9 cellular contexts compared by ENCODE assay signal in the genomic region with DNA sequence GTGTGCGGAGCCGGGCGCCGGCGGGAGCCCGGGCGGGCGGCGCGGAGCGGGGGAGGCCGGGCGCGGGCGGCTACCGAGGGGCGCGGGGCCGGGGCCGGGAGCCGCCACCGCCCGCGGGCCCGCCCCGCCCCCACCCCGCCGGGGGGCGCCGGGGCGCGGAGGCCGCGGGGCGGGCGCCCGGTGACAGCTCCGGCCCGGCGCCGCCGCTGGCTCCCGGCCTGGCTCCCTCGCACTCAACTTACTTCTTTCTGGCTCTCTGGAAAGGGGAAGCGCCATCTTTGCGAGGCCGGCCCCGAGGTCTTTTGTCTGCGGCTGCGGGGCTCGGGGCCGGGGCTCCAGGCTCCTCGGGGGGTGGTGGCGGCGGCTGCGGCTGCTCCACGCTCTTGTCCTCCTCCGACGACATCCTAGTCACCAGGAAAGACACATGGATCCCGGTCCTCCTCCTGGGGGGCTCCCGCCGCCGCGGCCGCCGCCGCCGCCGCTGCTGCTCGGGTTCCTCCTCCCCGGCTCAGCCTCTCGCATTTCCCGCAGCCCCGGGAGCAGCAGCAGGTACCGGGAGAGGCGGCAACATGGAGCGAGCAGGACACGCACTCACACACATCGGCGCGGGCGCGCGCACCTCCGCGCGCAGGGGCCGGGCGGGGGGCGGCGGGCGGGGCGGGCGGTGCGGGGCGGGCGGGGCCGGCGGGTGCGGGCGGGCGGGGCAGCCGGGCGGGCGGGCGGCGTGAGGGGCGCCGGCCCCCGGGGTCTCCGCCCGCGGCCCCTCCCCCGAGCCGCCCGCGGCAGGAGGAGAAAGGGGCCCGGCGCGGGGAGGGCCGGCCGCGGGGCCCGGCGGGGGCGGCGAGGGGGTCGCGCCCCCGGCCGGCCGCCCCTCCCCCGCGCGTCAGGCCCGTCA. TPM values are rescaled to one million over a fixed set of nuclear protein-coding genes. Genes with fewer than 3 reads are reported as not detected.
A peak's percentile ranks its signal among the peaks of the same experiment; 100 is the strongest.
DNase-seq lines count a peak whose midpoint lies in the region; ATAC-seq, FAIRE-seq and TF ChIP-seq lines count a peak whose summit lies in the region.
"Had no signal": no experiment of that assay in that cellular context is flagged by ENCODE, and none has a peak within 500 bp of the region (broad histone marks: within the 10 kb centered on the region; RNA-seq: fewer than 3 reads in every experiment).

A gene (minus strand): TSS at position 620 of the 895 bp plus-strand sequence. CDS start 217 bp downstream, at position 403.

- peak; percentile 9 for ATAC-seq in HG03103 (IDR thresholded peaks at IDR 0.05; ENCODE audit: low read depth, unreplicated experiment)
- ATAC-seq in activated naive CD4-positive, alpha-beta T cell treated with anti-CD3 and anti-CD28 coated beads, Interleukin-2, amount 50 U/mL, for 72 hours: peak; percentile 37 to 39
- peak; percentile 39 for ATAC-seq in Right ventricle myocardium superior (ENCODE audit: poor library complexity)
- peak; percentile 24 to 53 (median 44) for ATAC-seq in pancreas
- peak; percentile 51 for ATAC-seq in upper lobe of right lung

- H3K9me3 ChIP-seq in pancreas: no peaks in the 10 kb centered on the region
- no peaks in the 10 kb centered on the region for H3K9me3 ChIP-seq in upper lobe of right lung

- FAIRE-seq in pancreas (lab: Jason Lieb, UNC): no peak
- FAIRE-seq: A204.1 had no signal

- H3K27ac Mint-ChIP-seq in activated naive CD4-positive, alpha-beta T cell treated with anti-CD3 and anti-CD28 coated beads, Interleukin-2, amount 50 U/mL, for 72 hours: peak within 1 kb of the TSS; percentile 88 to 95

- H3K9me3 Mint-ChIP-seq in activated naive CD4-positive, alpha-beta T cell treated with anti-CD3 and anti-CD28 coated beads, Interleukin-2, amount 50 U/mL, for 72 hours: no peaks in the 10 kb centered on the region

- H3K27me3 ChIP-seq in pancreas (no peaks in the 10 kb centered on the region), upper lobe of right lung (no peaks in the 10 kb centered on the region)

- intact Hi-C loops in Right ventricle myocardium superior (cut with DNase I): no loop called here
- intact Hi-C loops in pancreas (cut with DNase I): no loop called here
- intact Hi-C loops in upper lobe of right lung (cut with DNase I): no loop called here

- DNase-seq in DMS 273 (lab: John Stamatoyannopoulos, UW; ENCODE audit: unreplicated experiment) (peak; percentile 90), DMS 273 treated with DMSO at 0.1 percent for 48 hours (lab: John Stamatoyannopoulos, UW) (no peak), Right ventricle myocardium superior (peak; percentile 78), pancreas (peak; percentile 64 to 88 (median 72)), upper lobe of right lung (peak; percentile 82)
- DNase-seq in activated naive CD4-positive, alpha-beta T cell treated with anti-CD3 and anti-CD28 coated beads, Interleukin-2, amount 50 U/mL, for 72 hours (ENCODE audit: low spot score in 2 of 2): peak; percentile 49 to 59

- TF ChIP-seq CTCF in pancreas (IDR thresholded peaks at IDR 0.05) (no peak), upper lobe of right lung (IDR thresholded peaks at IDR 0.05) (no peak)

- 1 to 2% methylated on average over 46 to 135 of the region's 136 CpGs for WGBS in pancreas, 2 donors

- peaks cover 0 to 6% of the 10 kb centered on the region in 2 donors for H3K36me3 Mint-ChIP-seq in activated naive CD4-positive, alpha-beta T cell treated with anti-CD3 and anti-CD28 coated beads, Interleukin-2, amount 50 U/mL, for 72 hours

- peak; percentile 62 for TF ChIP-seq POLR2A in Raji (IDR thresholded peaks at IDR 0.05; ENCODE audit: insufficient read depth, low read depth, low read length)

- H3K4me1 ChIP-seq in pancreas (peaks cover 0 to 23% (median 14%) of the 10 kb centered on the region in 3 donors), upper lobe of right lung (peaks cover 26% of the 10 kb centered on the region)

- H3K36me3 ChIP-seq in pancreas: no peaks in the 10 kb centered on the region
- no peaks in the 10 kb centered on the region for H3K36me3 ChIP-seq in upper lobe of right lung

- peak within 1 kb of the TSS; percentile 72 to 85 (median 79) for H3K4me3 ChIP-seq in pancreas
- peak within 1 kb of the TSS; percentile 84 for H3K4me3 ChIP-seq in upper lobe of right lung

- H3K27ac ChIP-seq in pancreas (peak within 1 kb of the TSS; percentile 94 to 99 (median 98)), upper lobe of right lung (peak within 1 kb of the TSS; percentile 93)

RNA-seq across cellular contexts. Expression of the gene that starts here (rescaled TPM):
- total RNA-seq in activated naive CD4-positive, alpha-beta T cell treated with anti-CD3 and anti-CD28 coated beads, Interleukin-2, amount 50 U/mL, for 72 hours: 10 to 100 TPM; 65.7 to 69.1 TPM
- 34.8 TPM for total RNA-seq in Right ventricle myocardium superior
- 10 to 100 TPM; 43.7 to 64.1 (median 54.4) TPM for total RNA-seq in pancreas
- polyA plus RNA-seq in pancreas: 10 to 100 TPM; 10.1 to 13.3 TPM
- total RNA-seq in upper lobe of right lung: 99.0 TPM
